ENCODE assay signal across 12 cellular contexts in the genomic region with DNA sequence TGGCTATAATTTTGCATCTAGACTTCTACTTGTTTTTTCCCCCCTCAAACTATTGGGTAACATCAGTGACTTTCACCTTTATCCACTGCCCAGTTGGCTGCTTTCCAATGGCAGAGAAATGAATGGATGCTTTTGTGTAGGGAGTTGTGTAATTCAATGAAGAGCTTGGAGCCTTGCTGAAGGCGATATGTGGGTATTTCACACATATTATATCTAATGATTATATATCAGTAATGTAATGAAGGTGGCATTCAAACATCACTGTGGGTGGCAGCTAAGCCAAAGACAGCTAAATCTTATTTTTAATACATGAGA.
DNase-seq lines count a peak whose midpoint lies in the region; ATAC-seq and TF ChIP-seq lines count a peak whose summit lies in the region.
"Had no signal": no experiment of that assay in that cellular context is flagged by ENCODE, and none has a peak within 500 bp of the region (broad histone marks: within the 10 kb centered on the region; RNA-seq: fewer than 3 reads in every experiment).

No MANE protein-coding gene starts in this region.

- intact Hi-C loops in Right ventricle myocardium inferior (cut with DNase I) = no loop called here
- intact Hi-C loops in cardiac septum (cut with DNase I) = no loop called here

- TF ChIP-seq CTCF in GM13976 (IDR thresholded peaks at IDR 0.05; ENCODE audit: borderline replicate concordance, control extremely low read depth, extremely low read depth, insufficient read depth, missing control alignments) = no peak

- peak overlapping the region; percentile 52 for H3K27ac ChIP-seq in caudate nucleus (ENCODE audit: low read depth, low read length)
- H3K27ac ChIP-seq: ascending aorta, stomach had no signal

- in situ Hi-C loops in GM13976 (cut with MboI; ENCODE audit: low sequenced_read_pairs, unreplicated experiment) = no loop called here

- DNase-seq in Right ventricle myocardium inferior (ENCODE audit: missing footprints) (no peak), cardiac septum (ENCODE audit: low spot score) (no peak), caudate nucleus (lab: John Stamatoyannopoulos, UW) (peak in 5 of 61 donors; percentile 1 to 37 (median 25)), iris pigment epithelial cell (ENCODE audit: low read depth) (peak; percentile 86), GM13976 (ENCODE audit: low spot score) (no peak), NCI-H2029 (lab: John Stamatoyannopoulos, UW) (no peak), GM03348 (ENCODE audit: low spot score) (no peak)
- DNase-seq: NCI-H2029 treated with DMSO at 0.1 percent for 48 hours; stimulated activated CD4-positive, alpha-beta T cell treated with anti-CD3 and anti-CD28 coated beads, Interleukin-15, amount 100 ng/mL, for 24 hours; stomach had no signal

- peak; percentile 81 for ATAC-seq in Right ventricle myocardium inferior
- ATAC-seq in GM21619 (IDR thresholded peaks at IDR 0.05; ENCODE audit: unreplicated experiment) = no peak
